ENCODE assay signal across 8 cellular contexts in genomic region chr3:15427981-15428380, GRCh38. TPM values are rescaled to one million over a fixed set of nuclear protein-coding genes. Genes with fewer than 3 reads are reported as not detected.
A peak's percentile ranks its signal among the peaks of the same experiment; 100 is the strongest.
DNase-seq lines count a peak whose midpoint lies in the region; ATAC-seq and TF ChIP-seq lines count a peak whose summit lies in the region.

No MANE protein-coding gene starts in this region.

- no peaks in the 10 kb centered on the region for H3K9me3 ChIP-seq in mucosa of descending colon

- peak; percentile 8 for DNase-seq in AG08395 (ENCODE audit: low spot score)
- DNase-seq in M059J (ENCODE audit: low read depth) = peak; percentile 3
- DNase-seq in coronary artery (ENCODE audit: low spot score) = no peak
- peak in 2 of 3 donors; percentile 59 to 61 for DNase-seq in mucosa of descending colon
- DNase-seq in activated gamma-delta T cell treated with Interleukin-2 at 50 U/mL for 16 hours = no peak
- DNase-seq in HCEC 1CT = no peak

- H3K36me3 ChIP-seq in mucosa of descending colon (ENCODE audit: low read depth) = no peaks in the 10 kb centered on the region

- H3K4me1 ChIP-seq in mucosa of descending colon (ENCODE audit: low read depth) = peaks cover 9% of the 10 kb centered on the region

- peak overlapping the region; percentile 80 to 91 for H3K27ac ChIP-seq in coronary artery

- TF ChIP-seq CTCF in coronary artery (IDR thresholded peaks at IDR 0.05) = no peak
- TF ChIP-seq CTCF in mucosa of descending colon (IDR thresholded peaks at IDR 0.05) = no peak

- intact Hi-C loops in mucosa of descending colon (cut with DNase I, micrococcal nuclease) = no loop called here

- H3K4me3 ChIP-seq in coronary artery (peak overlapping the region; percentile 99), mucosa of descending colon (peak overlapping the region; percentile 90)

- ATAC-seq in mucosa of descending colon (peak; percentile 75), HG03095 (IDR thresholded peaks at IDR 0.05; ENCODE audit: unreplicated experiment) (no peak), HG03280 (IDR thresholded peaks at IDR 0.05; ENCODE audit: unreplicated experiment) (no peak)

RNA-seq across cellular contexts. Expression of gene EAF1, which starts 0.6 kb away (rescaled TPM):
- total RNA-seq in M059J (2014; rRNA removed; shearing (Covaris generic)) = 19.3 and 32.8 TPM in 2 replicates
- total RNA-seq in mucosa of descending colon = 10 to 100 TPM; 15.6 to 23.4 (median 21.3) TPM

RNA-seq across cellular contexts. Expression of gene METTL6, which starts 0.6 kb away (rescaled TPM):
- total RNA-seq in M059J (2014; rRNA removed; shearing (Covaris generic)) = 11.4 and 21.6 TPM in 2 replicates
- 10 to 100 TPM; 10.1 to 13.7 (median 10.1) TPM for total RNA-seq in mucosa of descending colon

Comparison
In these comparisons a context has a peak if more than half of its experiments do, and no peak if none do; other contexts are left out.
1. DNase-seq: peak in AG08395 (single experiment), M059J (single experiment) and mucosa of descending colon (2 of 3); none in coronary artery (single experiment), activated gamma-delta T cell treated with Interleukin-2 at 50 U/mL for 16 hours (single experiment) and HCEC 1CT (single experiment).